In genomic region chr6:138402833-138403187, GRCh38 we compare ENCODE assay signal across 9 cellular contexts. TPM values are rescaled to one million over a fixed set of nuclear protein-coding genes. Genes with fewer than 3 reads are reported as not detected.
DNase-seq lines count a peak whose midpoint lies in the region; FAIRE-seq and TF ChIP-seq lines count a peak whose summit lies in the region.
"Had no signal": no experiment of that assay in that cellular context is flagged by ENCODE, and none has a peak within 500 bp of the region (broad histone marks: within the 10 kb centered on the region; RNA-seq: fewer than 3 reads in every experiment).

No MANE protein-coding gene starts in this region.

- H3K4me1 ChIP-seq in mucosa of stomach (ENCODE audit: control insufficient read depth, insufficient read depth, low read length), result peaks cover 5% of the 10 kb centered on the region

- no peak for TF ChIP-seq POLR2A in H54 (IDR thresholded peaks at IDR 0.05; ENCODE audit: low read depth, low read length)

- H3K4me3 ChIP-seq in mucosa of stomach (ENCODE audit: low read length), result peak overlapping the region; percentile 29

- H3K36me3 ChIP-seq in mucosa of stomach (ENCODE audit: control insufficient read depth, insufficient read depth, low read length), result no peaks in the 10 kb centered on the region

- TF ChIP-seq CTCF in type B pancreatic cell (conservative IDR thresholded peaks at IDR 0.05), result no peak

- no peaks in the 10 kb centered on the region for H3K9me3 ChIP-seq in mucosa of stomach (ENCODE audit: control insufficient read depth, low read length)

- H3K9me3 Mint-ChIP-seq in activated naive CD4-positive, alpha-beta T cell treated with anti-CD3 and anti-CD28 coated beads, Interleukin-2, amount 50 U/mL, for 24 hours, result no peaks in the 10 kb centered on the region
- H3K9me3 Mint-ChIP-seq in activated T-helper 2 cell treated with anti-CD3 and anti-CD28 coated beads, Interferon-gamma antibody, Interleukin-2, Interleukin-4, amounts not matched to agents 10 μg/mL and 5 μg/mL and 100 μg/mL, durations not matched to agents 14 hours and 24 hours and 36 hours, result no peaks in the 10 kb centered on the region
- no peaks in the 10 kb centered on the region for H3K9me3 Mint-ChIP-seq in type B pancreatic cell

- no peaks in the 10 kb centered on the region for H3K27me3 ChIP-seq in mucosa of stomach (ENCODE audit: control insufficient read depth, insufficient read depth, low read length)

- no peaks in the 10 kb centered on the region for H3K27me3 Mint-ChIP-seq in activated naive CD4-positive, alpha-beta T cell treated with anti-CD3 and anti-CD28 coated beads, Interleukin-2, amount 50 U/mL, for 24 hours
- H3K27me3 Mint-ChIP-seq in activated T-helper 2 cell treated with anti-CD3 and anti-CD28 coated beads, Interferon-gamma antibody, Interleukin-2, Interleukin-4, amounts not matched to agents 10 μg/mL and 5 μg/mL and 100 μg/mL, durations not matched to agents 14 hours and 24 hours and 36 hours (ENCODE audit: low read depth), result peaks cover 13% of the 10 kb centered on the region
- no peaks in the 10 kb centered on the region for H3K27me3 Mint-ChIP-seq in type B pancreatic cell

- no peak for DNase-seq in activated naive CD4-positive, alpha-beta T cell treated with anti-CD3 and anti-CD28 coated beads, Interleukin-2, amount 50 U/mL, for 16 hours
- DNase-seq in activated T-helper 2 cell treated with anti-CD3 and anti-CD28 coated beads, Interferon-gamma antibody, Interleukin-2, Interleukin-4, amounts not matched to agents 10 μg/mL and 5 μg/mL and 100 μg/mL, durations not matched to agents 14 hours and 24 hours and 36 hours (ENCODE audit: low spot score), result no peak
- DNase-seq in type B pancreatic cell (ENCODE audit: extremely low spot score, unreplicated experiment) (no peak), globus pallidus (ENCODE audit: low spot score) (no peak), RCC 7860 (ENCODE audit: low spot score) (no peak), H54 (ENCODE audit: insufficient read length, low spot score) (no peak)

- H3K4me1 Mint-ChIP-seq in activated naive CD4-positive, alpha-beta T cell treated with anti-CD3 and anti-CD28 coated beads, Interleukin-2, amount 50 U/mL, for 24 hours, result peaks cover 15% of the 10 kb centered on the region
- peaks cover 16% of the 10 kb centered on the region for H3K4me1 Mint-ChIP-seq in activated T-helper 2 cell treated with anti-CD3 and anti-CD28 coated beads, Interferon-gamma antibody, Interleukin-2, Interleukin-4, amounts not matched to agents 10 μg/mL and 5 μg/mL and 100 μg/mL, durations not matched to agents 14 hours and 24 hours and 36 hours (ENCODE audit: low read depth)
- peaks cover 13% of the 10 kb centered on the region for H3K4me1 Mint-ChIP-seq in type B pancreatic cell (ENCODE audit: unreplicated experiment)

- intact Hi-C loops in activated T-helper 2 cell treated with anti-CD3 and anti-CD28 coated beads, Interferon-gamma antibody, Interleukin-2, Interleukin-4, amounts not matched to agents 10 μg/mL and 5 μg/mL and 100 μg/mL, durations not matched to agents 14 hours and 24 hours and 36 hours (cut with micrococcal nuclease), result loop anchor here (10.0 kb wide), 2 partner anchors 288 to 372 kb away; partner anchors contain the start of gene CCDC28A

- H3K4me3 Mint-ChIP-seq in activated naive CD4-positive, alpha-beta T cell treated with anti-CD3 and anti-CD28 coated beads, Interleukin-2, amount 50 U/mL, for 24 hours, result peak overlapping the region; percentile 74
- peak overlapping the region; percentile 66 for H3K4me3 Mint-ChIP-seq in activated T-helper 2 cell treated with anti-CD3 and anti-CD28 coated beads, Interferon-gamma antibody, Interleukin-2, Interleukin-4, amounts not matched to agents 10 μg/mL and 5 μg/mL and 100 μg/mL, durations not matched to agents 14 hours and 24 hours and 36 hours (ENCODE audit: low read depth)
- H3K4me3 Mint-ChIP-seq in type B pancreatic cell, result peak overlapping the region; percentile 83

- FAIRE-seq in RCC 7860 (lab: Jason Lieb, UNC) (no peak), H54 (lab: Jason Lieb, UNC) (no peak)

- peak overlapping the region; percentile 95 for H3K9ac ChIP-seq in mucosa of stomach (ENCODE audit: low read length)

- H3K36me3 Mint-ChIP-seq in activated naive CD4-positive, alpha-beta T cell treated with anti-CD3 and anti-CD28 coated beads, Interleukin-2, amount 50 U/mL, for 24 hours, result no peaks in the 10 kb centered on the region
- peaks cover 15% of the 10 kb centered on the region for H3K36me3 Mint-ChIP-seq in activated T-helper 2 cell treated with anti-CD3 and anti-CD28 coated beads, Interferon-gamma antibody, Interleukin-2, Interleukin-4, amounts not matched to agents 10 μg/mL and 5 μg/mL and 100 μg/mL, durations not matched to agents 14 hours and 24 hours and 36 hours (ENCODE audit: low read depth)
- peaks cover 18% of the 10 kb centered on the region for H3K36me3 Mint-ChIP-seq in type B pancreatic cell

- H3K27ac Mint-ChIP-seq in activated naive CD4-positive, alpha-beta T cell treated with anti-CD3 and anti-CD28 coated beads, Interleukin-2, amount 50 U/mL, for 24 hours, result no peak overlapping the region
- peak overlapping the region; percentile 4 for H3K27ac Mint-ChIP-seq in activated T-helper 2 cell treated with anti-CD3 and anti-CD28 coated beads, Interferon-gamma antibody, Interleukin-2, Interleukin-4, amounts not matched to agents 10 μg/mL and 5 μg/mL and 100 μg/mL, durations not matched to agents 14 hours and 24 hours and 36 hours
- peak overlapping the region; percentile 69 for H3K27ac Mint-ChIP-seq in type B pancreatic cell

RNA-seq across cellular contexts. Expression of gene HEBP2, which starts 1.2 kb away (rescaled TPM):
- total RNA-seq in activated T-helper 2 cell treated with anti-CD3 and anti-CD28 coated beads, Interferon-gamma antibody, Interleukin-2, Interleukin-4, amounts not matched to agents 10 μg/mL and 5 μg/mL and 100 μg/mL, durations not matched to agents 14 hours and 24 hours and 36 hours, result 17.2 and 20.0 TPM in 2 replicates
- 68.9 and 112 TPM in 2 replicates for total RNA-seq in type B pancreatic cell (ENCODE audit: low replicate concordance)

RNA-seq across cellular contexts. Expression of gene SMIM28, which starts 25.1 kb away (rescaled TPM):
- total RNA-seq in activated T-helper 2 cell treated with anti-CD3 and anti-CD28 coated beads, Interferon-gamma antibody, Interleukin-2, Interleukin-4, amounts not matched to agents 10 μg/mL and 5 μg/mL and 100 μg/mL, durations not matched to agents 14 hours and 24 hours and 36 hours, result not detected in 2 replicates
- total RNA-seq in type B pancreatic cell (ENCODE audit: low replicate concordance), result not detected in 2 replicates
- total RNA-seq: left lobe of liver had no signal
